ENCODE assay signal across 8 cellular contexts in the genomic region with DNA sequence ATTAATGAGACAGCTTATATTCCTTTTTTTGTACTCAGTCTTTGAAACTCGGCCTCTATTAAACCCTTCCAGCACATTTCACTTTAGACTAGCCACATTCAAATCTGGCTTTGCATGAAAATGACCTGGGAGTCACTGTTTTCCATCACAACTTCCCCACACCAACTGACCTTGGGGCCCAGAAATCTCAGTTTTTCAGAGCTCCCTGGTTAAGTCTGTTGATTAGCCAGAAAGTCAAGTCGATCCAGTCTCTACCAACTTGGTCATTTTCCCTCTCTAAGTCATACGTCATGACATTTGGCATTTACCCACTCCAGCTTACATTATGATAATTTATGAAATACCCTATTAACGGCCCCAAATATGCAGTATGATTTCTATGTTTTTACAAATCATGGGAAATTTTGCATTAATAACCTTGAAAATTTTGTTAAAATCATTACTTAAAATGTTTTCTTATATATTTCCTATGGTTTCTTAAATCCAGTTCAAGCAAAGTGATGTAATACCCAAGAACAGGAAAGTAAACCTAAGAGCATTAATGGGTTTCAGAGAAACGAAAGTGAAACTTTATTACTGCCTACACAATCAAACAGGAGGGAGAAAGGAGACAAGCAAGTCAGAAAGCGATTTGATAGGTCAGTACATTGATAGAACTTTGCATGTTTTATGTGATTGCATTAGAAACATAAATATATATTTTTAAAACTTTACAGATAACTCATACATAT.
DNase-seq lines count a peak whose midpoint lies in the region; ATAC-seq, FAIRE-seq and TF ChIP-seq lines count a peak whose summit lies in the region.

No MANE protein-coding gene starts in this region.

- no peaks in the 10 kb centered on the region for H4K20me1 ChIP-seq in endothelial cell of umbilical vein (replicated peaks; ENCODE audit: control insufficient read depth, extremely low read depth, insufficient read depth, low read length)

- no peak for DNase-seq in activated naive CD4-positive, alpha-beta T cell treated with anti-CD3 and anti-CD28 coated beads, Interleukin-2, amount 10 ng/mL, durations not matched to agents 7 days and 5 days
- no peak for DNase-seq in activated naive CD4-positive, alpha-beta T cell (lab: John Stamatoyannopoulos, UW)
- DNase-seq in RWPE2 (ENCODE audit: low spot score): no peak
- DNase-seq in endothelial cell of umbilical vein (ENCODE audit: low read depth, low spot score): peak; percentile 83
- no peak for DNase-seq in GOT3 (lab: John Stamatoyannopoulos, UW)
- DNase-seq in effector CD4-positive, alpha-beta T cell: no peak

- H3K36me3 Mint-ChIP-seq in activated naive CD4-positive, alpha-beta T cell treated with anti-CD3 and anti-CD28 coated beads, Interleukin-2, amount 10 ng/mL, durations not matched to agents 7 days and 5 days: peaks cover 9% of the 10 kb centered on the region

- H3K4me1 ChIP-seq in RWPE2 (ENCODE audit: insufficient read depth, poor library complexity, severe bottlenecking): peaks cover 46% of the 10 kb centered on the region
- peaks cover 35% of the 10 kb centered on the region for H3K4me1 ChIP-seq in endothelial cell of umbilical vein (ENCODE audit: control insufficient read depth, extremely low read depth, insufficient read depth, low read length)
- peaks cover 16% of the 10 kb centered on the region for H3K4me1 ChIP-seq in parathyroid adenoma

- CTCF ChIA-PET in activated naive CD4-positive, alpha-beta T cell treated with anti-CD3 and anti-CD28 coated beads, Interleukin-2, amount 10 ng/mL, durations not matched to agents 7 days and 5 days (lab: Charles Lee): interaction anchor here (1.6 kb wide), 1 partner anchor 9 kb away, joined by 5 read pairs; no protein-coding TSS in a partner anchor
- CTCF ChIA-PET in endothelial cell of umbilical vein (lab: Charles Lee): interaction anchor here (1.4 kb wide), 1 partner anchor 14 kb away, joined by 7 read pairs; no protein-coding TSS in a partner anchor

- no peak for TF ChIP-seq CTCF in RWPE2 (IDR thresholded peaks at IDR 0.05; ENCODE audit: poor library complexity, severe bottlenecking)
- no peak for TF ChIP-seq CTCF in endothelial cell of umbilical vein (IDR thresholded peaks at IDR 0.05; ENCODE audit: extremely low read depth in 1 of 2, insufficient read depth in 1 of 2, low read depth in 1 of 2, low read length in 2 of 2)
- no peak for TF ChIP-seq CTCF in parathyroid adenoma (IDR thresholded peaks at IDR 0.05)

- BruUV-seq in endothelial cell of umbilical vein (replicated peaks; lab: Mats Ljungman, UMichigan): no TSS peak

- H3K27ac ChIP-seq in RWPE2 (ENCODE audit: poor library complexity, severe bottlenecking) (peak overlapping the region; percentile 49), endothelial cell of umbilical vein (ENCODE audit: insufficient read depth, low read depth, low read length) (peak overlapping the region; percentile 67), parathyroid adenoma (peak overlapping the region; percentile 1)

- POLR2A ChIA-PET in endothelial cell of umbilical vein (lab: Charles Lee): no interaction called here

- TF ChIP-seq POLR2A in endothelial cell of umbilical vein (IDR thresholded peaks at IDR 0.05; ENCODE audit: low read depth, low read length): no peak

- H3K9me3 ChIP-seq in RWPE2 (ENCODE audit: severe bottlenecking) (no peaks in the 10 kb centered on the region), endothelial cell of umbilical vein (replicated peaks; ENCODE audit: control insufficient read depth, insufficient read depth, low read length) (no peaks in the 10 kb centered on the region), parathyroid adenoma (ENCODE audit: control insufficient read depth, low read length) (no peaks in the 10 kb centered on the region)

- H3K9me1 ChIP-seq in endothelial cell of umbilical vein (replicated peaks; ENCODE audit: control insufficient read depth, extremely low read depth, insufficient read depth, low read length): no peaks in the 10 kb centered on the region

- H3K79me2 ChIP-seq in endothelial cell of umbilical vein (ENCODE audit: control insufficient read depth, insufficient read depth, low read length) (peaks cover 35% of the 10 kb centered on the region), parathyroid adenoma (peaks cover 16% of the 10 kb centered on the region)

- intact Hi-C loops in endothelial cell of umbilical vein (cut with micrococcal nuclease): loop anchor here (2.0 kb wide), 1 partner anchor 13 kb away; no protein-coding TSS in a partner anchor

- H3K9ac ChIP-seq in endothelial cell of umbilical vein (replicated peaks; ENCODE audit: extremely low read depth, insufficient read depth, low read length) (peak overlapping the region; percentile 24), parathyroid adenoma (no peak overlapping the region)

- H3K4me3 ChIP-seq in RWPE2 (ENCODE audit: severe bottlenecking): peak overlapping the region; percentile 11
- peak overlapping the region in 2 of 3 experiments; percentile 29 to 61 for H3K4me3 ChIP-seq in endothelial cell of umbilical vein (replicated peaks in 1 of 3; ENCODE audit: insufficient read depth in 1 of 3, low read depth in 1 of 3, low read length in 3 of 3)
- H3K4me3 ChIP-seq in parathyroid adenoma (ENCODE audit: low read depth, low read length): no peak overlapping the region

- no peaks in the 10 kb centered on the region for H3K36me3 ChIP-seq in RWPE2 (ENCODE audit: low read depth)
- no peaks in the 10 kb centered on the region for H3K36me3 ChIP-seq in endothelial cell of umbilical vein (ENCODE audit: control insufficient read depth in 2 of 2, extremely low read depth in 1 of 2, insufficient read depth in 2 of 2, low read length in 2 of 2)
- H3K36me3 ChIP-seq in parathyroid adenoma (ENCODE audit: control insufficient read depth, insufficient read depth, low read length): no peaks in the 10 kb centered on the region

- H3K4me3 Mint-ChIP-seq in activated naive CD4-positive, alpha-beta T cell treated with anti-CD3 and anti-CD28 coated beads, Interleukin-2, amount 10 ng/mL, durations not matched to agents 7 days and 5 days: peak overlapping the region; percentile 1

- dilution Hi-C loops in endothelial cell of umbilical vein (cut with MboI; ENCODE audit: extremely low pct_ligation_motif_present, low sequenced_read_pairs): no loop called here

- peak overlapping the region; percentile 95 for H3K4me2 ChIP-seq in endothelial cell of umbilical vein (ENCODE audit: insufficient read depth, low read length)
- H3K4me2 ChIP-seq in parathyroid adenoma (ENCODE audit: low read length): no peak overlapping the region

- H2AFZ ChIP-seq in endothelial cell of umbilical vein (ENCODE audit: low read depth, low read length): peak overlapping the region; percentile 44
- H2AFZ ChIP-seq in parathyroid adenoma: no peak overlapping the region

- H3K4me1 Mint-ChIP-seq in activated naive CD4-positive, alpha-beta T cell treated with anti-CD3 and anti-CD28 coated beads, Interleukin-2, amount 10 ng/mL, durations not matched to agents 7 days and 5 days: peaks cover 42% of the 10 kb centered on the region

- ATAC-seq in HG03108 (IDR thresholded peaks at IDR 0.05; ENCODE audit: unreplicated experiment) (peak; percentile 62), RWPE2 (ENCODE audit: low read depth) (peak; percentile 48)

- no peaks in the 10 kb centered on the region for H3K27me3 Mint-ChIP-seq in activated naive CD4-positive, alpha-beta T cell treated with anti-CD3 and anti-CD28 coated beads, Interleukin-2, amount 10 ng/mL, durations not matched to agents 7 days and 5 days

- H3K9me3 Mint-ChIP-seq in activated naive CD4-positive, alpha-beta T cell treated with anti-CD3 and anti-CD28 coated beads, Interleukin-2, amount 10 ng/mL, durations not matched to agents 7 days and 5 days: no peaks in the 10 kb centered on the region

- H3K27ac Mint-ChIP-seq in activated naive CD4-positive, alpha-beta T cell treated with anti-CD3 and anti-CD28 coated beads, Interleukin-2, amount 10 ng/mL, durations not matched to agents 7 days and 5 days: peak overlapping the region; percentile 85

- H3K27me3 ChIP-seq in RWPE2 (ENCODE audit: insufficient read depth, poor library complexity, severe bottlenecking) (no peaks in the 10 kb centered on the region), endothelial cell of umbilical vein (ENCODE audit: control insufficient read depth in 2 of 2, insufficient read depth in 2 of 2, low read length in 2 of 2) (no peaks in the 10 kb centered on the region), parathyroid adenoma (ENCODE audit: control insufficient read depth, insufficient read depth, low read length) (no peaks in the 10 kb centered on the region)

- FAIRE-seq in endothelial cell of umbilical vein (lab: Jason Lieb, UNC): peak; percentile 63

TF ChIP-seq in endothelial cell of umbilical vein, 7 proteins besides CTCF, POLR2A, EP300 and RAD21:
- no peak for TF ChIP-seq GATA2 (IDR thresholded peaks at IDR 0.05; ENCODE audit: insufficient read depth, insufficient read length, low read depth, low read length)
- TF ChIP-seq POLR2AphosphoS5 (IDR thresholded peaks at IDR 0.05; ENCODE audit: insufficient read depth, low read depth, low read length): no peak
- TF ChIP-seq EZH2 (IDR thresholded peaks at IDR 0.05; ENCODE audit: borderline replicate concordance, low read depth, low read length, severe bottlenecking): no peak
- no peak for TF ChIP-seq MAX (IDR thresholded peaks at IDR 0.05; ENCODE audit: insufficient read depth, insufficient read length)
- no peak for TF ChIP-seq FOS (IDR thresholded peaks at IDR 0.05; ENCODE audit: borderline replicate concordance, insufficient read depth, low read length)
- TF ChIP-seq JUN (IDR thresholded peaks at IDR 0.05; ENCODE audit: borderline replicate concordance, insufficient read depth, insufficient read length, low read depth): no peak
- no peak for TF ChIP-seq MYC (IDR thresholded peaks at IDR 0.05; ENCODE audit: low read depth, low read length)
TF ChIP-seq in endothelial cell of umbilical vein: peak in this region for 0.

Comparison
In these comparisons a context has a peak if more than half of its experiments do, and no peak if none do; other contexts are left out.
1. H3K27ac ChIP-seq: peak in every context shown above with its lines; median percentile 67 in endothelial cell of umbilical vein; 49 in RWPE2; 1 in parathyroid adenoma.